In genomic region chr1:43639990-43640794, GRCh38 we compare ENCODE assay signal across 20 cellular contexts. TPM values are rescaled to one million over a fixed set of nuclear protein-coding genes. Genes with fewer than 3 reads are reported as not detected.
DNase-seq lines count a peak whose midpoint lies in the region; ATAC-seq, FAIRE-seq and TF ChIP-seq lines count a peak whose summit lies in the region.
"Had no signal": no experiment of that assay in that cellular context is flagged by ENCODE, and none has a peak within 500 bp of the region (broad histone marks: within the 10 kb centered on the region; RNA-seq: fewer than 3 reads in every experiment).

No MANE protein-coding gene starts in this region.

- peak; percentile 51 for DNase-seq in COLO668 (lab: John Stamatoyannopoulos, UW; ENCODE audit: unreplicated experiment)
- DNase-seq in ELF-1 (ENCODE audit: low read depth, low spot score) = peak; percentile 30
- DNase-seq in RWPE2 (ENCODE audit: low spot score) = no peak
- no peak for DNase-seq in left lung
- DNase-seq in kidney = no peak
- no peak for DNase-seq in dermis blood vessel endothelial cell
- DNase-seq: activated CD4-positive, CD25-positive, alpha-beta regulatory T cell; activated CD8-positive, alpha-beta memory T cell treated with anti-CD3 and anti-CD28 coated beads for 24 hours; brain microvascular endothelial cell; NCI-H524; occipital lobe; right cardiac atrium; SJCRH30; T-helper 2 cell; uterus had no signal

- H3K36me3 ChIP-seq in RWPE2 (ENCODE audit: low read depth) (no peaks in the 10 kb centered on the region), left lung (no peaks in the 10 kb centered on the region), kidney (ENCODE audit: control insufficient read depth in 1 of 2, insufficient read depth in 2 of 2, low read length in 2 of 2) (no peaks in the 10 kb centered on the region)
- H3K36me3 ChIP-seq: brain microvascular endothelial cell, gastroesophageal sphincter, SJCRH30, uterus had no signal

- intact Hi-C loops in left lung (cut with DNase I) (no loop called here), kidney (cut with DNase I) (no loop called here)

- ATAC-seq in RWPE2 (ENCODE audit: low read depth) (0 out of 3 replicates have a peak, but pooled peaks have one; percentile 5), left lung (peak; percentile 61), HG03460 (IDR thresholded peaks at IDR 0.05; ENCODE audit: unreplicated experiment) (no peak), HG02884 (IDR thresholded peaks at IDR 0.05; ENCODE audit: unreplicated experiment) (no peak)
- ATAC-seq: gastroesophageal sphincter, right cardiac atrium had no signal

- TF ChIP-seq CTCF in RWPE2 (IDR thresholded peaks at IDR 0.05; ENCODE audit: poor library complexity, severe bottlenecking) (peak; percentile 4), left lung (IDR thresholded peaks at IDR 0.05) (no peak), kidney (IDR thresholded peaks at IDR 0.05; ENCODE audit: borderline replicate concordance, extremely low read depth, insufficient read depth) (no peak)

- no peak overlapping the region for H3K9ac ChIP-seq in kidney (ENCODE audit: low read length in 2 of 2)

- no peak for FAIRE-seq in kidney (lab: Jason Lieb, UNC)
- FAIRE-seq: G401.6 had no signal

- no peaks in the 10 kb centered on the region for H3K27me3 ChIP-seq in RWPE2 (ENCODE audit: insufficient read depth, poor library complexity, severe bottlenecking)
- no peaks in the 10 kb centered on the region for H3K27me3 ChIP-seq in left lung
- H3K27me3 ChIP-seq: brain microvascular endothelial cell, SJCRH30, uterus had no signal

- H3K27ac ChIP-seq in RWPE2 (ENCODE audit: poor library complexity, severe bottlenecking) = no peak overlapping the region
- no peak overlapping the region for H3K27ac ChIP-seq in left lung
- H3K27ac ChIP-seq in kidney (ENCODE audit: low read depth in 2 of 2, low read length in 2 of 2) = no peak overlapping the region
- H3K27ac ChIP-seq: brain microvascular endothelial cell, coronary artery, gastroesophageal sphincter, SJCRH30, uterus had no signal

- H3K9me3 ChIP-seq in RWPE2 (ENCODE audit: severe bottlenecking) (no peaks in the 10 kb centered on the region), left lung (no peaks in the 10 kb centered on the region), kidney (ENCODE audit: control insufficient read depth in 1 of 2, low read length in 2 of 2) (no peaks in the 10 kb centered on the region)
- H3K9me3 ChIP-seq: gastroesophageal sphincter, SJCRH30, uterus had no signal

- H3K4me3 ChIP-seq in RWPE2 (ENCODE audit: severe bottlenecking) (no peak overlapping the region), left lung (no peak overlapping the region), kidney (ENCODE audit: low read length in 2 of 2) (no peak overlapping the region)
- H3K4me3 ChIP-seq: coronary artery, gastroesophageal sphincter, SJCRH30, uterus had no signal

- peaks cover 14% of the 10 kb centered on the region for H3K4me1 ChIP-seq in RWPE2 (ENCODE audit: insufficient read depth, poor library complexity, severe bottlenecking)
- no peaks in the 10 kb centered on the region for H3K4me1 ChIP-seq in left lung
- H3K4me1 ChIP-seq in kidney (ENCODE audit: control insufficient read depth in 1 of 2, insufficient read depth in 1 of 2, low read depth in 1 of 2, low read length in 2 of 2) = no peaks in the 10 kb centered on the region
- H3K4me1 ChIP-seq: gastroesophageal sphincter, uterus had no signal

RNA-seq across cellular contexts. Expression of gene KDM4A, which starts 9.8 kb away (rescaled TPM):
- total RNA-seq in left lung (10 to 100 TPM; 40.6 to 48.8 TPM), kidney (35.2 TPM), dermis blood vessel endothelial cell (51.1 and 57.9 TPM in 2 replicates)
- polyA plus RNA-seq in kidney (ENCODE audit: insufficient read depth, low read depth, low replicate concordance) = 11.3 TPM

Comparison
In these comparisons a context has a peak if more than half of its experiments do, and no peak if none do; other contexts are left out.
1. DNase-seq: peak in COLO668 (single experiment) and ELF-1 (single experiment); none in RWPE2 (single experiment), left lung (0 of 2), kidney (single experiment) and dermis blood vessel endothelial cell (single experiment).
2. ATAC-seq: peak in RWPE2 (single experiment) and left lung (single experiment); none in HG03460 (single experiment) and HG02884 (single experiment).